ENCODE assay signal across 1 cellular context in the genomic region with DNA sequence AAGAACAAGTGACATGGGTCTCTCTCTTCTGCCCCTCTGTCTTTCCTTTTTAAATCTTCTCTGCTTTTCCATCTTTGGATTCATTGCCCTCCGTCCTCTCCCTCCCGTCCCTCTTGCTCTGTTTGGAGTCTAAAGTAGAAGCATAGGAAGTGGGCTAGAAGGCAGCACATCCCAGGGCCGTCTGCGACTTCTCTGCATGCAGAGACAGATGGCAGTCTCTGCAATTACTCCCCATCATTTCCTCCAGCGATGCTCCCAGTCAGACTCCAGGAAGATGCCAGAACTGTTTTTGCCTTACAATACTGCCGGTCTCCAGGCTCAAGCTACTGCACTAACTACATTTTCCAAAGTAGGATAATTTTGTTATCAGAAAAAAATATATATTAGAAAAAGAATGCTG.
TF ChIP-seq lines count a peak whose summit lies in the region.

No MANE protein-coding gene starts in this region.

TF ChIP-seq in K562, 482 proteins besides CTCF, POLR2A, EP300 and RAD21 (continued from another document):
- TF ChIP-seq ILK (tag; IDR thresholded peaks at IDR 0.05; ENCODE audit: borderline replicate concordance, low read depth) (no peak), NR4A1 (CRISPR knock-in tag; IDR thresholded peaks at IDR 0.05) (no peak), NR4A1 (tag; IDR thresholded peaks at IDR 0.05) (no peak), PTBP1 (IDR thresholded peaks at IDR 0.05; ENCODE audit: low read depth, low read length) (no peak), ZNF224 (CRISPR knock-in tag; IDR thresholded peaks at IDR 0.05) (no peak), NBN (IDR thresholded peaks at IDR 0.05; ENCODE audit: low read depth) (no peak), MYNN (IDR thresholded peaks at IDR 0.05) (no peak), MYNN (CRISPR knock-in tag; IDR thresholded peaks at IDR 0.05) (no peak), ZC3H4 (CRISPR knock-in tag; IDR thresholded peaks at IDR 0.05; ENCODE audit: borderline replicate concordance) (no peak), PHB (CRISPR knock-in tag; IDR thresholded peaks at IDR 0.05) (no peak), SREBF1 (IDR thresholded peaks at IDR 0.05; ENCODE audit: borderline replicate concordance, low read depth, low read length) (no peak), ESRRA (IDR thresholded peaks at IDR 0.05; ENCODE audit: borderline replicate concordance, low read depth) (no peak), ZNF347 (CRISPR knock-in tag; IDR thresholded peaks at IDR 0.05; ENCODE audit: low read depth) (no peak)
- TF ChIP-seq, protein P1, sequence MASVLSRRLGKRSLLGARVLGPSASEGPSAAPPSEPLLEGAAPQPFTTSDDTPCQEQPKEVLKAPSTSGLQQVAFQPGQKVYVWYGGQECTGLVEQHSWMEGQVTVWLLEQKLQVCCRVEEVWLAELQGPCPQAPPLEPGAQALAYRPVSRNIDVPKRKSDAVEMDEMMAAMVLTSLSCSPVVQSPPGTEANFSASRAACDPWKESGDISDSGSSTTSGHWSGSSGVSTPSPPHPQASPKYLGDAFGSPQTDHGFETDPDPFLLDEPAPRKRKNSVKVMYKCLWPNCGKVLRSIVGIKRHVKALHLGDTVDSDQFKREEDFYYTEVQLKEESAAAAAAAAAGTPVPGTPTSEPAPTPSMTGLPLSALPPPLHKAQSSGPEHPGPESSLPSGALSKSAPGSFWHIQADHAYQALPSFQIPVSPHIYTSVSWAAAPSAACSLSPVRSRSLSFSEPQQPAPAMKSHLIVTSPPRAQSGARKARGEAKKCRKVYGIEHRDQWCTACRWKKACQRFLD (CRISPR knock-in tag; IDR thresholded peaks at IDR 0.05): no peak
- TF ChIP-seq, protein P2, sequence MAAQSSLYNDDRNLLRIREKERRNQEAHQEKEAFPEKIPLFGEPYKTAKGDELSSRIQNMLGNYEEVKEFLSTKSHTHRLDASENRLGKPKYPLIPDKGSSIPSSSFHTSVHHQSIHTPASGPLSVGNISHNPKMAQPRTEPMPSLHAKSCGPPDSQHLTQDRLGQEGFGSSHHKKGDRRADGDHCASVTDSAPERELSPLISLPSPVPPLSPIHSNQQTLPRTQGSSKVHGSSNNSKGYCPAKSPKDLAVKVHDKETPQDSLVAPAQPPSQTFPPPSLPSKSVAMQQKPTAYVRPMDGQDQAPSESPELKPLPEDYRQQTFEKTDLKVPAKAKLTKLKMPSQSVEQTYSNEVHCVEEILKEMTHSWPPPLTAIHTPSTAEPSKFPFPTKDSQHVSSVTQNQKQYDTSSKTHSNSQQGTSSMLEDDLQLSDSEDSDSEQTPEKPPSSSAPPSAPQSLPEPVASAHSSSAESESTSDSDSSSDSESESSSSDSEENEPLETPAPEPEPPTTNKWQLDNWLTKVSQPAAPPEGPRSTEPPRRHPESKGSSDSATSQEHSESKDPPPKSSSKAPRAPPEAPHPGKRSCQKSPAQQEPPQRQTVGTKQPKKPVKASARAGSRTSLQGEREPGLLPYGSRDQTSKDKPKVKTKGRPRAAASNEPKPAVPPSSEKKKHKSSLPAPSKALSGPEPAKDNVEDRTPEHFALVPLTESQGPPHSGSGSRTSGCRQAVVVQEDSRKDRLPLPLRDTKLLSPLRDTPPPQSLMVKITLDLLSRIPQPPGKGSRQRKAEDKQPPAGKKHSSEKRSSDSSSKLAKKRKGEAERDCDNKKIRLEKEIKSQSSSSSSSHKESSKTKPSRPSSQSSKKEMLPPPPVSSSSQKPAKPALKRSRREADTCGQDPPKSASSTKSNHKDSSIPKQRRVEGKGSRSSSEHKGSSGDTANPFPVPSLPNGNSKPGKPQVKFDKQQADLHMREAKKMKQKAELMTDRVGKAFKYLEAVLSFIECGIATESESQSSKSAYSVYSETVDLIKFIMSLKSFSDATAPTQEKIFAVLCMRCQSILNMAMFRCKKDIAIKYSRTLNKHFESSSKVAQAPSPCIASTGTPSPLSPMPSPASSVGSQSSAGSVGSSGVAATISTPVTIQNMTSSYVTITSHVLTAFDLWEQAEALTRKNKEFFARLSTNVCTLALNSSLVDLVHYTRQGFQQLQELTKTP (IDR thresholded peaks at IDR 0.05; ENCODE audit: low read depth in 1 of 2, partially characterized antibody in 2 of 2): no peak
